In the genomic region with DNA sequence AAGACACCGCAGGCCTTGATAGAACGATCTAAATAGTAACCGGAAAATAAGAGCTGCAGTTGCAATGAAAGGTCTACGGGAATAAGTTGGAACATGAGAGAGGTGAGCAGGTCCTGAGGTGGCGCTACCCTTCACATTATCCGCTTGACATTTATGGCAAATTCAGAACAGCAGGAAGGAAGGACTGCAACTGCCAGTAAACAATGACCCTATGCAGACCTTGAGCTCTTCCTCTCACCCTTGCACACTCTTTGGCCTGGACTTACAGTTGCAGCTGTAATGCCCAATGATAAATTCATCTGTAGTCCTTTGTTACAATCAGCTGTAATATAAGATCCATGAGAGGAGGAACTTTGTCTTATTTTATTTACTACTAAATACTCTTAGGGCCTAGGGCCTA, we compare ENCODE assay signal across 1 cellular context.
TF ChIP-seq lines count a peak whose summit lies in the region.

No MANE protein-coding gene starts in this region.

TF ChIP-seq in GM23338, 12 proteins besides CTCF, POLR2A, EP300 and RAD21 (continued from another document):
- TF ChIP-seq ZNF462 (CRISPR knock-in tag; IDR thresholded peaks at IDR 0.05), result no peak
- no peak for TF ChIP-seq POLR2AphosphoS5 (IDR thresholded peaks at IDR 0.05; ENCODE audit: low read depth)
- TF ChIP-seq STAT1 (IDR thresholded peaks at IDR 0.05; ENCODE audit: unreplicated experiment), result no peak
- TF ChIP-seq, protein P1, sequence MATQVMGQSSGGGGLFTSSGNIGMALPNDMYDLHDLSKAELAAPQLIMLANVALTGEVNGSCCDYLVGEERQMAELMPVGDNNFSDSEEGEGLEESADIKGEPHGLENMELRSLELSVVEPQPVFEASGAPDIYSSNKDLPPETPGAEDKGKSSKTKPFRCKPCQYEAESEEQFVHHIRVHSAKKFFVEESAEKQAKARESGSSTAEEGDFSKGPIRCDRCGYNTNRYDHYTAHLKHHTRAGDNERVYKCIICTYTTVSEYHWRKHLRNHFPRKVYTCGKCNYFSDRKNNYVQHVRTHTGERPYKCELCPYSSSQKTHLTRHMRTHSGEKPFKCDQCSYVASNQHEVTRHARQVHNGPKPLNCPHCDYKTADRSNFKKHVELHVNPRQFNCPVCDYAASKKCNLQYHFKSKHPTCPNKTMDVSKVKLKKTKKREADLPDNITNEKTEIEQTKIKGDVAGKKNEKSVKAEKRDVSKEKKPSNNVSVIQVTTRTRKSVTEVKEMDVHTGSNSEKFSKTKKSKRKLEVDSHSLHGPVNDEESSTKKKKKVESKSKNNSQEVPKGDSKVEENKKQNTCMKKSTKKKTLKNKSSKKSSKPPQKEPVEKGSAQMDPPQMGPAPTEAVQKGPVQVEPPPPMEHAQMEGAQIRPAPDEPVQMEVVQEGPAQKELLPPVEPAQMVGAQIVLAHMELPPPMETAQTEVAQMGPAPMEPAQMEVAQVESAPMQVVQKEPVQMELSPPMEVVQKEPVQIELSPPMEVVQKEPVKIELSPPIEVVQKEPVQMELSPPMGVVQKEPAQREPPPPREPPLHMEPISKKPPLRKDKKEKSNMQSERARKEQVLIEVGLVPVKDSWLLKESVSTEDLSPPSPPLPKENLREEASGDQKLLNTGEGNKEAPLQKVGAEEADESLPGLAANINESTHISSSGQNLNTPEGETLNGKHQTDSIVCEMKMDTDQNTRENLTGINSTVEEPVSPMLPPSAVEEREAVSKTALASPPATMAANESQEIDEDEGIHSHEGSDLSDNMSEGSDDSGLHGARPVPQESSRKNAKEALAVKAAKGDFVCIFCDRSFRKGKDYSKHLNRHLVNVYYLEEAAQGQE (IDR thresholded peaks at IDR 0.05; ENCODE audit: unreplicated experiment), result no peak
- no peak for TF ChIP-seq EZH2 (IDR thresholded peaks at IDR 0.05; ENCODE audit: low read depth, unreplicated experiment)
- TF ChIP-seq ZNF114 (CRISPR knock-in tag; IDR thresholded peaks at IDR 0.05), result no peak
- TF ChIP-seq, protein P2, sequence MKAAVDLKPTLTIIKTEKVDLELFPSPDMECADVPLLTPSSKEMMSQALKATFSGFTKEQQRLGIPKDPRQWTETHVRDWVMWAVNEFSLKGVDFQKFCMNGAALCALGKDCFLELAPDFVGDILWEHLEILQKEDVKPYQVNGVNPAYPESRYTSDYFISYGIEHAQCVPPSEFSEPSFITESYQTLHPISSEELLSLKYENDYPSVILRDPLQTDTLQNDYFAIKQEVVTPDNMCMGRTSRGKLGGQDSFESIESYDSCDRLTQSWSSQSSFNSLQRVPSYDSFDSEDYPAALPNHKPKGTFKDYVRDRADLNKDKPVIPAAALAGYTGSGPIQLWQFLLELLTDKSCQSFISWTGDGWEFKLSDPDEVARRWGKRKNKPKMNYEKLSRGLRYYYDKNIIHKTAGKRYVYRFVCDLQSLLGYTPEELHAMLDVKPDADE (IDR thresholded peaks at IDR 0.05), result no peak
- no peak for TF ChIP-seq NANOG (IDR thresholded peaks at IDR 0.05; ENCODE audit: borderline replicate concordance)
- no peak for TF ChIP-seq EZH2phosphoT487 (IDR thresholded peaks at IDR 0.05; ENCODE audit: unreplicated experiment)
- no peak for TF ChIP-seq CREB1 (CRISPR knock-in tag; IDR thresholded peaks at IDR 0.05; ENCODE audit: low read depth)
